1 cellular context compared by ENCODE assay signal in genomic region chr1:205658943-205659581, GRCh38.
TF ChIP-seq lines count a peak whose summit lies in the region.

No MANE protein-coding gene starts in this region.

TF ChIP-seq in HepG2, 621 proteins besides CTCF, POLR2A, EP300 and RAD21 (continued from another document):
- TF ChIP-seq ZNF710 (CRISPR knock-in tag; IDR thresholded peaks at IDR 0.05; ENCODE audit: borderline replicate concordance), result peak; percentile 47; the same call in 1 of the 2 replicates
- TF ChIP-seq TEAD3 (CRISPR knock-in tag; optimal IDR thresholded peaks at IDR 0.05; ENCODE audit: borderline replicate concordance), result peak; percentile 37
- TF ChIP-seq SKIL (CRISPR knock-in tag; IDR thresholded peaks at IDR 0.05; ENCODE audit: borderline replicate concordance), result no peak
- peak; percentile 57; the same call in 1 of the 2 replicates for TF ChIP-seq ZBTB25 (CRISPR knock-in tag; IDR thresholded peaks at IDR 0.05)
- 0 out of 2 replicates have a peak, but pooled peaks have one; percentile 45 for TF ChIP-seq SMAD3 (CRISPR knock-in tag; IDR thresholded peaks at IDR 0.05)
- TF ChIP-seq HMGXB4 (CRISPR knock-in tag; IDR thresholded peaks at IDR 0.05; ENCODE audit: borderline replicate concordance in 1 of 2, low read depth in 1 of 2), result peak; percentile 18 to 56; a peak in 1 of 4 replicates
- TF ChIP-seq ERF (CRISPR knock-in tag; IDR thresholded peaks at IDR 0.05), result 0 out of 2 replicates have a peak, but pooled peaks have one; percentile 20
- 0 out of 2 replicates have a peak, but pooled peaks have one; percentile 31 for TF ChIP-seq YEATS2 (CRISPR knock-in tag; IDR thresholded peaks at IDR 0.05; ENCODE audit: borderline replicate concordance)
- TF ChIP-seq NFATC3 (CRISPR knock-in tag; IDR thresholded peaks at IDR 0.05), result 0 out of 2 replicates have a peak, but pooled peaks have one; percentile 57
- TF ChIP-seq POGK (CRISPR knock-in tag; conservative IDR thresholded peaks at IDR 0.05), result 0 out of 2 replicates have a peak, but pooled peaks have one; percentile 39
- peak; percentile 65; the same call in 1 of the 2 replicates for TF ChIP-seq ZNF501 (CRISPR knock-in tag; IDR thresholded peaks at IDR 0.05)
- 0 out of 2 replicates have a peak, but pooled peaks have one; percentile 17 for TF ChIP-seq ELF1 (CRISPR knock-in tag; IDR thresholded peaks at IDR 0.05)
- TF ChIP-seq IRF2 (CRISPR knock-in tag; IDR thresholded peaks at IDR 0.05), result 0 out of 2 replicates have a peak, but pooled peaks have one; percentile 23
- peak; percentile 19; the same call in 1 of the 2 replicates for TF ChIP-seq ZNF331 (CRISPR knock-in tag; IDR thresholded peaks at IDR 0.05)
- 0 out of 2 replicates have a peak, but pooled peaks have one; percentile 70 for TF ChIP-seq ZNF333 (CRISPR knock-in tag; IDR thresholded peaks at IDR 0.05; ENCODE audit: borderline replicate concordance)
- TF ChIP-seq ZNF274 (CRISPR knock-in tag; IDR thresholded peaks at IDR 0.05), result peak; percentile 44; the same call in 1 of the 2 replicates
- peak; percentile 44; the same call in 1 of the 2 replicates for TF ChIP-seq BORCS8-MEF2B (CRISPR knock-in tag; IDR thresholded peaks at IDR 0.05)
- no peak for TF ChIP-seq ZMYM4 (CRISPR knock-in tag; IDR thresholded peaks at IDR 0.05)
- peak; percentile 56; the same call in 1 of the 2 replicates for TF ChIP-seq ZNF543 (CRISPR knock-in tag; IDR thresholded peaks at IDR 0.05)
- peak; percentile 63; the same call in 1 of the 2 replicates for TF ChIP-seq KDM2A (CRISPR knock-in tag; IDR thresholded peaks at IDR 0.05; ENCODE audit: borderline replicate concordance, low read depth)
- TF ChIP-seq ZNF691 (CRISPR knock-in tag; IDR thresholded peaks at IDR 0.05; ENCODE audit: borderline replicate concordance, low read depth), result peak; percentile 71; the same call in 1 of the 2 replicates
- TF ChIP-seq MTA1 (CRISPR knock-in tag; IDR thresholded peaks at IDR 0.05; ENCODE audit: borderline replicate concordance), result peak; percentile 67; the same call in 1 of the 2 replicates
- TF ChIP-seq ZNF138 (CRISPR knock-in tag; IDR thresholded peaks at IDR 0.05; ENCODE audit: low read depth), result no peak
- TF ChIP-seq GFI1 (CRISPR knock-in tag; IDR thresholded peaks at IDR 0.05; ENCODE audit: borderline replicate concordance), result no peak
